In the genomic region with DNA sequence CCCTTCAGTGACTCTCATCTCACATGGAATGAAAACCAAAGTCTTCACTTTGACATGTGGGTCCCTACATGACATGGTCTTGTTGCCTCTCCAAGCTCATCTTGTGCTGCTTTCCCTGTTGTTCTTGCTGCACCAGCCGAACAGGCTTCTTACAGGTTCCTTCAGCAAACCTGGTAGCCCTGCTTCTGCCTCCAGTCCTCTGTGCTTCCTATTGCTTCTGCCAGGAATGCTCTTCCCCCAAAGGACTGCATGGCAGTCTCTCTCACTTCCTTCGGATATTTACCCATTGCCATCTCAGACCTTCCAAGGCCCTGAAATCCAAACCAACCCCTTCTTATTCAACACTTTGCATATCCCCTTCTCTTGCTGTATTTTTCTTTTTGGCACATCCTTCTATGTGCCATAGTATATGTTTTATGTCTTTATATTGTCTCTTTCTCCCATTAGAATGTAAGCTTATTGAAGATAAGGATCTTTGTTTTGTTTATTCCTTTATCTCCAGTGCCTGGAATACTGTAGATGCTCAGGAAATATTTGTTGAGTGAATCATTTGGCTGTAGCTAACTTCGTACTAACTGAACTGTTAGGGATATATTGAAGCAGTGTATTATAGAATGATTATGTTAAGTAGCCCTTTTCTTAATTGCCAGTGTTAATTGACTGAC, we compare ENCODE assay signal across 15 cellular contexts. TPM values are rescaled to one million over a fixed set of nuclear protein-coding genes. Genes with fewer than 3 reads are reported as not detected.
DNase-seq lines count a peak whose midpoint lies in the region; ATAC-seq and FAIRE-seq lines count a peak whose summit lies in the region.
"Had no signal": no experiment of that assay in that cellular context is flagged by ENCODE, and none has a peak within 500 bp of the region (broad histone marks: within the 10 kb centered on the region; RNA-seq: fewer than 3 reads in every experiment).

No MANE protein-coding gene starts in this region.

- no peaks in the 10 kb centered on the region for H4K20me1 ChIP-seq in GM23248 (ENCODE audit: insufficient read depth)

- DNase-seq in GM23248 (peak; percentile 53), RCC 7860 (ENCODE audit: low spot score) (peak; percentile 31), renal cortical epithelial cell (ENCODE audit: low read depth) (peak; percentile 29), mucosa of gallbladder (ENCODE audit: low spot score) (no peak), D341Med (ENCODE audit: low spot score) (no peak), pons (ENCODE audit: low spot score) (no peak)
- DNase-seq: Calu3, kidney glomerular epithelial cell, naive B cell, NCI-H1694, NCI-H748 treated with DMSO at 0.1 percent for 48 hours, SIG-M5 had no signal

- FAIRE-seq in RCC 7860 (lab: Jason Lieb, UNC) = no peak

- 0 out of 2 replicates have a peak, but pooled peaks cover 4% of the 10 kb centered on the region for H3F3A ChIP-seq in GM23248 (ENCODE audit: insufficient read depth)

- H3K27me3 ChIP-seq in GM23248 (replicated peaks; ENCODE audit: insufficient read depth) = no peaks in the 10 kb centered on the region

- H3K4me1 ChIP-seq in GM23248 (ENCODE audit: insufficient read depth) = peaks cover 9% of the 10 kb centered on the region

- peak; percentile 35 for ATAC-seq in esophagus mucosa

- no peaks in the 10 kb centered on the region for H3K9me3 ChIP-seq in GM23248 (ENCODE audit: low read depth)

- no peak overlapping the region for H3K27ac ChIP-seq in GM23248
- H3K27ac ChIP-seq: VCaP had no signal

- no peak overlapping the region for H3K9ac ChIP-seq in GM23248

- H3K79me2 ChIP-seq in GM23248 (ENCODE audit: insufficient read depth) = no peaks in the 10 kb centered on the region

- 0 out of 2 replicates have a peak, but pooled peaks cover 8% of the 10 kb centered on the region for H3K36me3 ChIP-seq in GM23248 (ENCODE audit: low read depth)

- WGBS in GM23248 (ENCODE audit: low coverage in 1 of 2, low lambda C conversion rate in 2 of 2, missing lambda C conversion rate in 2 of 2), 2 experiments = 63 to 64% methylated on average over 3 of the region's 3 CpGs

- H2AFZ ChIP-seq in GM23248 = no peak overlapping the region

- in situ Hi-C loops in GM23248 (cut with MboI) = no loop called here

- H3K4me2 ChIP-seq in GM23248 (ENCODE audit: unreplicated experiment) = peak overlapping the region; percentile 20

- no peaks in the 10 kb centered on the region for H3K9me2 ChIP-seq in GM23248 (ENCODE audit: insufficient read depth)

- no peak overlapping the region for H3K4me3 ChIP-seq in GM23248

RNA-seq across cellular contexts. Expression of a gene that starts 57.9 kb away (rescaled TPM):
- not detected in 2 replicates for total RNA-seq in GM23248 (2014; rRNA removed; shearing (Covaris generic))
- polyA plus RNA-seq in GM23248 (2016; fragmentation: Nextera tagmentation; extraction: Ambion mirVana) = not detected in 2 replicates
- total RNA-seq in esophagus mucosa (not detected), renal cortical epithelial cell (2.4 and 5.2 TPM in 2 replicates), mucosa of gallbladder (0.20 TPM)
- total RNA-seq: Calu3, frontal cortex had no signal

Comparison
In these comparisons a context has a peak if more than half of its experiments do, and no peak if none do; other contexts are left out.
1. DNase-seq: peak in GM23248 (single experiment), RCC 7860 (single experiment) and renal cortical epithelial cell (single experiment); none in mucosa of gallbladder (single experiment), D341Med (single experiment) and pons (single experiment).